ENCODE assay signal across 15 cellular contexts in genomic region chr2:239262484-239263230, GRCh38.
A peak's percentile ranks its signal among the peaks of the same experiment; 100 is the strongest.
DNase-seq lines count a peak whose midpoint lies in the region; ATAC-seq lines count a peak whose summit lies in the region.
"Had no signal": no experiment of that assay in that cellular context is flagged by ENCODE, and none has a peak within 500 bp of the region (broad histone marks: within the 10 kb centered on the region; RNA-seq: fewer than 3 reads in every experiment).

No MANE protein-coding gene starts in this region.

- no peaks in the 10 kb centered on the region for H3K27me3 Mint-ChIP-seq in CD4-positive, CD25-positive, alpha-beta regulatory T cell
- H3K27me3 Mint-ChIP-seq: activated CD4-positive, alpha-beta T cell treated with anti-CD3 and anti-CD28 coated beads, Interleukin-2, amount 10 ng/mL, durations not matched to agents 7 days and 5 days had no signal

- ATAC-seq in CD4-positive, CD25-positive, alpha-beta regulatory T cell (ENCODE audit: low read depth in 2 of 2): no peak
- peak; percentile 35 for ATAC-seq in sciatic nerve
- ATAC-seq: activated T-cell treated with anti-CD3 and anti-CD28 coated beads, Interleukin-2, amount 50 U/mL, for 4 hours had no signal

- H3K36me3 Mint-ChIP-seq in CD4-positive, CD25-positive, alpha-beta regulatory T cell: peaks cover 17% of the 10 kb centered on the region

- peak overlapping the region in 3 of 4 donors; percentile 16 to 70 (median 42) for H3K4me3 Mint-ChIP-seq in CD4-positive, CD25-positive, alpha-beta regulatory T cell
- H3K4me3 Mint-ChIP-seq: activated CD4-positive, alpha-beta T cell treated with anti-CD3 and anti-CD28 coated beads, Interleukin-2, amount 10 ng/mL, durations not matched to agents 7 days and 5 days; activated T-cell treated with anti-CD3 and anti-CD28 coated beads, Interleukin-2, amount 50 U/mL, for 4 hours had no signal

- peaks cover 33 to 96% (median 52%) of the 10 kb centered on the region in 4 donors for H3K4me1 Mint-ChIP-seq in CD4-positive, CD25-positive, alpha-beta regulatory T cell

- H3K27ac Mint-ChIP-seq in CD4-positive, CD25-positive, alpha-beta regulatory T cell: peak overlapping the region in 2 of 3 donors; percentile 79 to 100
- H3K27ac Mint-ChIP-seq: activated CD4-positive, alpha-beta T cell treated with anti-CD3 and anti-CD28 coated beads, Interleukin-2, amount 10 ng/mL, durations not matched to agents 7 days and 5 days had no signal

- H3K36me3 ChIP-seq in CD4-positive, CD25-positive, alpha-beta regulatory T cell (ENCODE audit: control insufficient read depth, insufficient read depth, low read length): peaks cover 4% of the 10 kb centered on the region

- H3K27me3 ChIP-seq in CD4-positive, CD25-positive, alpha-beta regulatory T cell (ENCODE audit: control insufficient read depth, insufficient read depth, low read length): no peaks in the 10 kb centered on the region

- peaks cover 92% of the 10 kb centered on the region for H3K4me1 ChIP-seq in CD4-positive, CD25-positive, alpha-beta regulatory T cell (ENCODE audit: control insufficient read depth, insufficient read depth, low read length, poor library complexity, severe bottlenecking)

- DNase-seq in CD4-positive, CD25-positive, alpha-beta regulatory T cell: no peak
- DNase-seq in SK-N-DZ (ENCODE audit: low spot score) (peak; percentile 26), fibroblast of gingiva (ENCODE audit: low read depth) (peak; percentile 22), sciatic nerve (ENCODE audit: low spot score) (peak; percentile 60), nucleus accumbens (lab: John Stamatoyannopoulos, UW) (no peak), SKM-1 (lab: John Stamatoyannopoulos, UW; ENCODE audit: unreplicated experiment) (no peak)
- DNase-seq in activated CD4-positive, CD25-positive, alpha-beta regulatory T cell (lab: John Stamatoyannopoulos, UW): no peak
- DNase-seq: activated CD4-positive, alpha-beta T cell treated with anti-CD3 and anti-CD28 coated beads, Interleukin-2, amount 10 ng/mL, durations not matched to agents 7 days and 5 days; activated T-cell treated with anti-CD3 and anti-CD28 coated beads, Interleukin-2, amount 50 U/mL, for 4 hours; DMS79 treated with DMSO at 0.1 percent for 48 hours; mesendoderm; NCI-H1436; occipital lobe; stimulated activated naive CD4-positive, alpha-beta T cell treated with Interleukin-2 at 50 U/mL for 16 hours had no signal

- intact Hi-C loops in sciatic nerve (cut with DNase I): no loop called here

- peaks cover 0 to 1% of the 10 kb centered on the region in 2 experiments for H3K9me3 ChIP-seq in CD4-positive, CD25-positive, alpha-beta regulatory T cell (ENCODE audit: control insufficient read depth in 2 of 2, low read length in 2 of 2)

- H3K27ac ChIP-seq in CD4-positive, CD25-positive, alpha-beta regulatory T cell (ENCODE audit: insufficient read depth, low read length, poor library complexity, severe bottlenecking): no peak overlapping the region

- H3K9me3 Mint-ChIP-seq in CD4-positive, CD25-positive, alpha-beta regulatory T cell: peaks cover 0 to 9% (median 3%) of the 10 kb centered on the region in 7 donors

- H3K4me3 ChIP-seq in CD4-positive, CD25-positive, alpha-beta regulatory T cell (ENCODE audit: low read depth, low read length): no peak overlapping the region
- H3K4me3 ChIP-seq: smooth muscle cell had no signal

Comparison
In these comparisons a context has a peak if more than half of its experiments do, and no peak if none do; other contexts are left out.
1. DNase-seq: peak in SK-N-DZ (single experiment), fibroblast of gingiva (single experiment) and sciatic nerve (single experiment); none in CD4-positive, CD25-positive, alpha-beta regulatory T cell (0 of 3), nucleus accumbens (0 of 56), SKM-1 (single experiment) and activated CD4-positive, CD25-positive, alpha-beta regulatory T cell (0 of 4).